ENCODE assay signal across 34 cellular contexts in the genomic region with DNA sequence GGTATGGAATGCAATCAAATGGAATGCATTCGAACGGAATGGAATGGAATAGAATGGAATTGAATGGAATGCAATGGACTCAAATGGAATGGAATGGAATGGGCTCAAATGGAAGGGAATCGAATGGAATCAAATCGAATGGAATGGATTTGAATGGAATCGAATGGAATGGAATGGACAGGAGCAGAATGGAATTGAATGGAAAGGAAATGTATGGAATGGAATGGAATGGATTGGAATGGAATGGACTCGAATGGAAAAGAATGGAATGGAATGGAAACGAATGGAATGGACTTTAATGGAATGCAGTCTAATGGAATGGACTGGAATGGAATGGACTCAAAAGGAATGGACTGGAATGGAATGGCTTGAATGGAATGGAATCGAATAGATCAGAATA. TPM values are rescaled to one million over a fixed set of nuclear protein-coding genes. Genes with fewer than 3 reads are reported as not detected.
"Had no signal": no experiment of that assay in that cellular context is flagged by ENCODE, and none has a peak within 500 bp of the region (broad histone marks: within the 10 kb centered on the region; RNA-seq: fewer than 3 reads in every experiment).

No MANE protein-coding gene starts in this region.

- H3K9me3 ChIP-seq: testis, thyroid gland had no signal

- H3K27ac ChIP-seq: stomach, suprapubic skin, testis, thoracic aorta, thyroid gland, tibial artery, tibial nerve, transverse colon, upper lobe of left lung, upper lobe of right lung, uterus, vagina had no signal

- H3K27ac Mint-ChIP-seq: stimulated activated effector memory CD8-positive, alpha-beta T cell treated with anti-CD3 and anti-CD28 coated beads, Interleukin-12 subunit alpha, Interleukin-12 subunit beta, amount 100 ng/mL, for 72 hours; stimulated activated memory B cell treated with anti-CD40 and anti-IgM and Interleukin-4, amounts not matched to agents 10 μg/mL and 1 μg/mL and 100 μg/mL, for 72 hours; stimulated activated naive B cell treated with anti-CD40 and anti-IgM and Interleukin-4, amounts not matched to agents 10 μg/mL and 1 μg/mL and 100 μg/mL, for 72 hours; stimulated activated naive CD8-positive, alpha-beta T cell treated with anti-CD3 and anti-CD28 coated beads, Interleukin-15, amount 100 ng/mL, for 72 hours; stimulated activated naive CD8-positive, alpha-beta T cell treated with anti-CD3 and anti-CD28 coated beads, Interleukin-15, Interleukin-2, amounts not matched to agents 100 ng/mL and 50 ng/mL, for 24 hours; type B pancreatic cell had no signal

- H3K9me3 Mint-ChIP-seq: stimulated activated effector memory CD8-positive, alpha-beta T cell treated with anti-CD3 and anti-CD28 coated beads, Interleukin-12 subunit alpha, Interleukin-12 subunit beta, amount 100 ng/mL, for 72 hours; stimulated activated memory B cell treated with anti-CD40 and anti-IgM and Interleukin-4, amounts not matched to agents 10 μg/mL and 1 μg/mL and 100 μg/mL, for 72 hours; stimulated activated naive B cell treated with anti-CD40 and anti-IgM and Interleukin-4, amounts not matched to agents 10 μg/mL and 1 μg/mL and 100 μg/mL, for 72 hours; stimulated activated naive CD8-positive, alpha-beta T cell treated with anti-CD3 and anti-CD28 coated beads, Interleukin-15, amount 100 ng/mL, for 72 hours; stimulated activated naive CD8-positive, alpha-beta T cell treated with anti-CD3 and anti-CD28 coated beads, Interleukin-15, Interleukin-2, amounts not matched to agents 100 ng/mL and 50 ng/mL, for 24 hours; type B pancreatic cell had no signal

- H3K4me1 Mint-ChIP-seq: stimulated activated effector memory CD8-positive, alpha-beta T cell treated with anti-CD3 and anti-CD28 coated beads, Interleukin-12 subunit alpha, Interleukin-12 subunit beta, amount 100 ng/mL, for 72 hours; stimulated activated memory B cell treated with anti-CD40 and anti-IgM and Interleukin-4, amounts not matched to agents 10 μg/mL and 1 μg/mL and 100 μg/mL, for 72 hours; stimulated activated naive B cell treated with anti-CD40 and anti-IgM and Interleukin-4, amounts not matched to agents 10 μg/mL and 1 μg/mL and 100 μg/mL, for 72 hours; stimulated activated naive CD8-positive, alpha-beta T cell treated with anti-CD3 and anti-CD28 coated beads, Interleukin-15, amount 100 ng/mL, for 72 hours had no signal

- H3K4me3 Mint-ChIP-seq: stimulated activated effector memory CD8-positive, alpha-beta T cell treated with anti-CD3 and anti-CD28 coated beads, Interleukin-12 subunit alpha, Interleukin-12 subunit beta, amount 100 ng/mL, for 72 hours; stimulated activated memory B cell treated with anti-CD40 and anti-IgM and Interleukin-4, amounts not matched to agents 10 μg/mL and 1 μg/mL and 100 μg/mL, for 72 hours; stimulated activated naive B cell treated with anti-CD40 and anti-IgM and Interleukin-4, amounts not matched to agents 10 μg/mL and 1 μg/mL and 100 μg/mL, for 72 hours; stimulated activated naive CD8-positive, alpha-beta T cell treated with anti-CD3 and anti-CD28 coated beads, Interleukin-15, amount 100 ng/mL, for 72 hours; stimulated activated naive CD8-positive, alpha-beta T cell treated with anti-CD3 and anti-CD28 coated beads, Interleukin-15, Interleukin-2, amounts not matched to agents 100 ng/mL and 50 ng/mL, for 24 hours; type B pancreatic cell had no signal

- ATAC-seq: stimulated activated effector memory CD8-positive, alpha-beta T cell treated with anti-CD3 and anti-CD28 coated beads, Interleukin-12 subunit alpha, Interleukin-12 subunit beta, amount 100 ng/mL, for 72 hours; stimulated activated memory B cell treated with anti-CD40 and anti-IgM and Interleukin-4, amounts not matched to agents 10 μg/mL and 1 μg/mL and 100 μg/mL, for 72 hours; stimulated activated naive B cell treated with anti-CD40 and anti-IgM and Interleukin-4, amounts not matched to agents 10 μg/mL and 1 μg/mL and 100 μg/mL, for 72 hours; stimulated activated naive CD8-positive, alpha-beta T cell treated with anti-CD3 and anti-CD28 coated beads, Interleukin-15, amount 100 ng/mL, for 72 hours; stimulated activated naive CD8-positive, alpha-beta T cell treated with anti-CD3 and anti-CD28 coated beads, Interleukin-15, Interleukin-2, amounts not matched to agents 100 U/mL and 50 U/mL, for 24 hours; upper lobe of right lung had no signal

- H3K36me3 Mint-ChIP-seq: stimulated activated effector memory CD8-positive, alpha-beta T cell treated with anti-CD3 and anti-CD28 coated beads, Interleukin-12 subunit alpha, Interleukin-12 subunit beta, amount 100 ng/mL, for 72 hours; stimulated activated memory B cell treated with anti-CD40 and anti-IgM and Interleukin-4, amounts not matched to agents 10 μg/mL and 1 μg/mL and 100 μg/mL, for 72 hours; stimulated activated naive B cell treated with anti-CD40 and anti-IgM and Interleukin-4, amounts not matched to agents 10 μg/mL and 1 μg/mL and 100 μg/mL, for 72 hours; type B pancreatic cell had no signal

- H3K27me3 ChIP-seq: stomach, suprapubic skin, testis, thyroid gland, tibial artery, tibial nerve, transverse colon, upper lobe of left lung, upper lobe of right lung, uterus, vagina had no signal

- DNase-seq: stimulated activated CD4-positive, alpha-beta T cell treated with anti-CD3 and anti-CD28 coated beads, Interleukin-2, amount 100 ng/mL, for 48 hours; stimulated activated CD4-positive, alpha-beta T cell treated with anti-CD3 and anti-CD28 coated beads, Interleukin-4, amount 100 ng/mL, for 1 hour; stimulated activated CD4-positive, alpha-beta T cell treated with anti-CD3 and anti-CD28 coated beads, Interleukin-4, amount 100 ng/mL, for 24 hours; stimulated activated CD4-positive, alpha-beta T cell treated with anti-CD3 and anti-CD28 coated beads, Interleukin-4, amount 100 ng/mL, for 4 hours; stimulated activated CD8-positive, alpha-beta memory T cell treated with anti-CD3 and anti-CD28 coated beads, Interleukin-4, amount 100 ng/mL, for 48 hours; stimulated activated naive B cell treated with anti-CD40 and anti-IgM and Interleukin-4, amounts not matched to agents 10 μg/mL and 1 μg/mL and 100 μg/mL, for 72 hours; stimulated activated naive CD4-positive, alpha-beta T cell; stimulated activated naive CD4-positive, alpha-beta T cell treated with Interleukin-2 at 50 U/mL for 16 hours; stimulated activated naive CD8-positive, alpha-beta T cell treated with anti-CD3 and anti-CD28 coated beads, Interleukin-15, amount 100 ng/mL, for 72 hours; stimulated activated naive CD8-positive, alpha-beta T cell treated with anti-CD3 and anti-CD28 coated beads, Interleukin-15, Interleukin-2, amounts not matched to agents 100 U/mL and 50 U/mL, for 24 hours; stomach; substantia nigra; testis; thyroid gland; tibial artery; transverse colon; trophoblast cell; upper lobe of left lung; upper lobe of right lung; uterus had no signal

- H3K27me3 Mint-ChIP-seq: stimulated activated memory B cell treated with anti-CD40 and anti-IgM and Interleukin-4, amounts not matched to agents 10 μg/mL and 1 μg/mL and 100 μg/mL, for 72 hours; stimulated activated naive B cell treated with anti-CD40 and anti-IgM and Interleukin-4, amounts not matched to agents 10 μg/mL and 1 μg/mL and 100 μg/mL, for 72 hours; stimulated activated naive CD8-positive, alpha-beta T cell treated with anti-CD3 and anti-CD28 coated beads, Interleukin-15, amount 100 ng/mL, for 72 hours; stimulated activated naive CD8-positive, alpha-beta T cell treated with anti-CD3 and anti-CD28 coated beads, Interleukin-15, Interleukin-2, amounts not matched to agents 100 ng/mL and 50 ng/mL, for 24 hours; type B pancreatic cell had no signal

- FAIRE-seq: urothelium cell line had no signal

- H3K4me1 ChIP-seq: stomach, suprapubic skin, testis, thyroid gland, tibial artery, tibial nerve, transverse colon, upper lobe of left lung, upper lobe of right lung, uterus, vagina had no signal

- H3K4me3 ChIP-seq: stomach, suprapubic skin, testis, thoracic aorta, thyroid gland, tibial artery, tibial nerve, transverse colon, upper lobe of left lung, upper lobe of right lung, uterus, vagina had no signal

- H3K36me3 ChIP-seq: stomach, suprapubic skin, thoracic aorta, thyroid gland, tibial artery, tibial nerve, transverse colon, upper lobe of left lung, upper lobe of right lung, uterus, vagina had no signal

RNA-seq across cellular contexts. Expression of a gene that starts 18.3 kb away (rescaled TPM):
- total RNA-seq: stomach, subcutaneous adipose tissue, suprapubic skin, temporal lobe, testis, thoracic aorta, thyroid gland, tibial nerve, transverse colon, upper lobe of left lung, upper lobe of right lung, ureter, urinary bladder, uterus, vagina had no signal
- polyA plus RNA-seq: stomach, thymus, urinary bladder had no signal
